ENCODE assay signal across 24 cellular contexts in the genomic region with DNA sequence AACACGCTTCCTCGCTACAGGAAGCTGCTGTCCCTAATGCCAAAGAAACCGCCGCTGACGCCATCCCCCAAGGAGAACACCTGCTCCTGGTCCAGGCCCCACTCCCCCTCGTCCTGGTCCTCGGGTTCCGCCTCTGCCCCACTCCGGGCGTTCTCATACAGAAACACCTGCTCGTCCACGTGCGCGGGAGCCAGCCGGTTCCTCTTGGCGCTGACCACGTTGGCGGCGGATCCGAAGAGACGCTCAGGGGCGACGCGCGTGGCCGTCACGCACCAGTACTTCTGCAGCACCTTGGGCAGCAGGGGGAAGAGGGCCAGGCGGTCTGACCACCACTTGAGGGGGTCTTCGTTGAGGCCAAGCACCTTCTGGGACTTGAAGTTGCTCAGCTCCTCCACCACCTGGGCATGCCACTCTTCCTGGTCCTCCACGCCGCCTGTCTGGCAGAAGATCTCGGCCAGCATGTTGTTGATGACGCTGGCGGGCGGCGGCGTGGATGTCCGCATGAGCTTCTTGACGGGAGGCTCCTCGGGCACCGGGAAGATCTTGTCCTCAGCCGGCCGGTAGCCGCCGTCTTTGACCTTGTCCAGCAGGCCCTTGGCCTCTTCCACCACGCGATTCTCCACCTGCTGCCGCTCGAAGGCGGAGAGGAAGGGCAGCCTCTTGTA. TPM values are rescaled to one million over a fixed set of nuclear protein-coding genes. Genes with fewer than 3 reads are reported as not detected.
DNase-seq lines count a peak whose midpoint lies in the region; ATAC-seq, FAIRE-seq and TF ChIP-seq lines count a peak whose summit lies in the region.
"Had no signal": no experiment of that assay in that cellular context is flagged by ENCODE, and none has a peak within 500 bp of the region (broad histone marks: within the 10 kb centered on the region; RNA-seq: fewer than 3 reads in every experiment).

No MANE protein-coding gene starts in this region.

- no peak for ATAC-seq in GM12878
- no peak for ATAC-seq in aorta (ENCODE audit: low FRiP score)
- ATAC-seq: Panc1, SK-N-SH treated with all-trans-retinoic acid at 6 μM for 48 hours had no signal

- H3K27ac Mint-ChIP-seq in nephron progenitor cell = peak overlapping the region; percentile 66
- no peak overlapping the region for H3K27ac Mint-ChIP-seq in T-helper 2 cell treated with Interferon-gamma antibody and Interleukin-4, amounts not matched to agents 5 μg/mL and 100 μg/mL, for 36 hours
- peak overlapping the region in 1 of 8 donors; percentile 41 for H3K27ac Mint-ChIP-seq in CD8-positive, alpha-beta memory T cell

- SMC1A ChIA-PET in GM12878 (lab: Charles Lee; ENCODE audit: uncharacterized antibody, unreplicated experiment) = no interaction called here

- WGBS in GM12878 (ENCODE audit: insufficient coverage, insufficient replicate concordance, low lambda C conversion rate, missing lambda C conversion rate) = 97% methylated on average over 50 of the region's 50 CpGs
- 96 to 98% methylated on average over 50 of the region's 50 CpGs for WGBS in aorta, 2 donors

- H3K4me3 ChIP-seq in GM12878 = no peak overlapping the region
- H3K4me3 ChIP-seq in aorta (ENCODE audit: low read length in 2 of 2) = no peak overlapping the region
- no peak overlapping the region for H3K4me3 ChIP-seq in CD8-positive, alpha-beta memory T cell (ENCODE audit: low read length)
- H3K4me3 ChIP-seq: GM23248 had no signal

- H3K27me3 Mint-ChIP-seq in nephron progenitor cell (ENCODE audit: low read depth, poor library complexity) = no peaks in the 10 kb centered on the region
- no peaks in the 10 kb centered on the region for H3K27me3 Mint-ChIP-seq in T-helper 2 cell treated with Interferon-gamma antibody and Interleukin-4, amounts not matched to agents 5 μg/mL and 100 μg/mL, for 36 hours (ENCODE audit: low read depth)
- no peaks in the 10 kb centered on the region for H3K27me3 Mint-ChIP-seq in CD8-positive, alpha-beta memory T cell

- H4K20me1 ChIP-seq in GM12878 (ENCODE audit: control insufficient read depth, insufficient read depth) = no peaks in the 10 kb centered on the region

- CTCF ChIA-PET in GM12878 (lab: Yijun Ruan, JAX) = no interaction called here
- CTCF ChIA-PET in CD8-positive, alpha-beta memory T cell (lab: Charles Lee) = no interaction called here

- peaks cover 6% of the 10 kb centered on the region for H3K79me2 ChIP-seq in GM12878 (ENCODE audit: control insufficient read depth, insufficient read depth, low read length)

- peak; percentile 17 for DNase-seq in activated CD4-positive, CD25-positive, alpha-beta regulatory T cell treated with anti-CD3 and anti-CD28 coated beads, Interleukin-2, amount 50 U/mL, for 72 hours
- DNase-seq in activated CD4-positive, CD25-positive, alpha-beta regulatory T cell (lab: John Stamatoyannopoulos, UW) = no peak
- DNase-seq in GM12878 (ENCODE audit: low read depth, low spot score) = no peak
- DNase-seq in nephron progenitor cell = no peak
- DNase-seq in aorta = no peak
- DNase-seq in T-helper 2 cell treated with Interferon-gamma antibody and Interleukin-4, amounts not matched to agents 5 μg/mL and 100 μg/mL, for 36 hours (ENCODE audit: low spot score) = no peak
- DNase-seq in inferior parietal cortex (ENCODE audit: extremely low spot score) = no peak
- DNase-seq in CD8-positive, alpha-beta memory T cell = no peak
- DNase-seq: ACHN, C1 segment of cervical spinal cord, DMS53, EL, GF-D8, GM23248, HCEC 1CT, Kasumi-1, NCI-H1694, NCI-H2081, NCI-H2171, NCI-H524 treated with DMSO at 0.1 percent for 48 hours, NCI-H82 had no signal

- FAIRE-seq in GM12878 (lab: Jason Lieb, UNC) = no peak

- H3K4me1 Mint-ChIP-seq in nephron progenitor cell = peaks cover 36% of the 10 kb centered on the region
- no peaks in the 10 kb centered on the region for H3K4me1 Mint-ChIP-seq in T-helper 2 cell treated with Interferon-gamma antibody and Interleukin-4, amounts not matched to agents 5 μg/mL and 100 μg/mL, for 36 hours (ENCODE audit: low read depth)
- peaks cover 3 to 13% (median 4%) of the 10 kb centered on the region in 3 donors for H3K4me1 Mint-ChIP-seq in CD8-positive, alpha-beta memory T cell

- no peak overlapping the region for H2AFZ ChIP-seq in GM12878 (ENCODE audit: control insufficient read depth, low read depth, low read length)
- H2AFZ ChIP-seq: GM23248 had no signal

- peaks cover 63% of the 10 kb centered on the region for H3K36me3 Mint-ChIP-seq in nephron progenitor cell (ENCODE audit: low read depth)
- H3K36me3 Mint-ChIP-seq in T-helper 2 cell treated with Interferon-gamma antibody and Interleukin-4, amounts not matched to agents 5 μg/mL and 100 μg/mL, for 36 hours (ENCODE audit: low read depth) = peaks cover 18% of the 10 kb centered on the region
- H3K36me3 Mint-ChIP-seq in CD8-positive, alpha-beta memory T cell = peaks cover 3 to 60% (median 17%) of the 10 kb centered on the region in 3 donors

- in situ Hi-C loops in GM12878 (cut with MboI) = no loop called here

- RAD21 ChIA-PET in GM12878 (lab: Charles Lee; ENCODE audit: unreplicated experiment) = no interaction called here

- TF ChIP-seq EP300 in GM12878 (IDR thresholded peaks at IDR 0.05; ENCODE audit: borderline replicate concordance in 1 of 2, control insufficient read depth in 1 of 2, low read depth in 2 of 2, low read length in 2 of 2) = no peak

- TF ChIP-seq RAD21 in GM12878 (IDR thresholded peaks at IDR 0.05; ENCODE audit: insufficient read depth, low read depth, low read length) = no peak

- no peak overlapping the region for H3K4me2 ChIP-seq in GM12878 (ENCODE audit: control insufficient read depth, insufficient read depth)

- H3K9me3 Mint-ChIP-seq in nephron progenitor cell = no peaks in the 10 kb centered on the region
- H3K9me3 Mint-ChIP-seq in T-helper 2 cell treated with Interferon-gamma antibody and Interleukin-4, amounts not matched to agents 5 μg/mL and 100 μg/mL, for 36 hours = no peaks in the 10 kb centered on the region
- no peaks in the 10 kb centered on the region for H3K9me3 Mint-ChIP-seq in CD8-positive, alpha-beta memory T cell

- H3K27ac ChIP-seq in GM12878 (ENCODE audit: control insufficient read depth, insufficient read depth) = no peak overlapping the region
- H3K27ac ChIP-seq in aorta (ENCODE audit: low read depth in 1 of 2, low read length in 2 of 2) = no peak overlapping the region
- no peak overlapping the region for H3K27ac ChIP-seq in CD8-positive, alpha-beta memory T cell (ENCODE audit: low read depth, low read length)
- H3K27ac ChIP-seq: 22Rv1, GM23248 had no signal

- POLR2A ChIA-PET in GM12878 (lab: Charles Lee) = no interaction called here
- POLR2A ChIA-PET in CD8-positive, alpha-beta memory T cell (lab: Charles Lee) = no interaction called here

- H3K27me3 ChIP-seq in GM12878 (replicated peaks in 1 of 2; ENCODE audit: control insufficient read depth in 2 of 2, insufficient read depth in 2 of 2, low read length in 1 of 2) = no peaks in the 10 kb centered on the region
- no peaks in the 10 kb centered on the region for H3K27me3 ChIP-seq in aorta (ENCODE audit: control insufficient read depth in 1 of 2, insufficient read depth in 2 of 2, low read length in 1 of 2)
- no peaks in the 10 kb centered on the region for H3K27me3 ChIP-seq in CD8-positive, alpha-beta memory T cell (ENCODE audit: insufficient read depth, low read length, poor library complexity, severe bottlenecking)

- TF ChIP-seq POLR2A in GM12878 (IDR thresholded peaks at IDR 0.05; ENCODE audit: low read depth, low read length) = peak; percentile 55

- H3K36me3 ChIP-seq in GM12878 (ENCODE audit: control insufficient read depth in 2 of 2, insufficient read depth in 2 of 2, low read length in 1 of 2) (peaks cover 13 to 30% of the 10 kb centered on the region in 2 experiments), aorta (ENCODE audit: control insufficient read depth in 1 of 2, insufficient read depth in 2 of 2, low read length in 1 of 2) (peaks cover 0 to 19% of the 10 kb centered on the region in 2 donors)
- no peaks in the 10 kb centered on the region for H3K36me3 ChIP-seq in CD8-positive, alpha-beta memory T cell (ENCODE audit: insufficient read depth, low read length)

- H3K4me3 Mint-ChIP-seq in nephron progenitor cell = no peak overlapping the region
- no peak overlapping the region for H3K4me3 Mint-ChIP-seq in T-helper 2 cell treated with Interferon-gamma antibody and Interleukin-4, amounts not matched to agents 5 μg/mL and 100 μg/mL, for 36 hours
- no peak overlapping the region for H3K4me3 Mint-ChIP-seq in CD8-positive, alpha-beta memory T cell

- BruUV-seq in GM12878 (replicated peaks; lab: Mats Ljungman, UMichigan) = no TSS peak

- H3K9me3 ChIP-seq in GM12878 (replicated peaks; ENCODE audit: control insufficient read depth, insufficient read depth, low read length) = no peaks in the 10 kb centered on the region; the same call in 2 of the 3 replicates
- no peaks in the 10 kb centered on the region for H3K9me3 ChIP-seq in aorta (ENCODE audit: control insufficient read depth, low read length)
- H3K9me3 ChIP-seq in CD8-positive, alpha-beta memory T cell (ENCODE audit: low read length) = no peaks in the 10 kb centered on the region

- no peaks in the 10 kb centered on the region for H3K4me1 ChIP-seq in GM12878 (ENCODE audit: control insufficient read depth, insufficient read depth, low read length)
- no peaks in the 10 kb centered on the region for H3K4me1 ChIP-seq in aorta (ENCODE audit: control insufficient read depth in 1 of 2, insufficient read depth in 2 of 2, low read length in 2 of 2)
- no peaks in the 10 kb centered on the region for H3K4me1 ChIP-seq in CD8-positive, alpha-beta memory T cell (ENCODE audit: insufficient read depth, low read length)

- no peak for TF ChIP-seq CTCF in GM12878 (IDR thresholded peaks at IDR 0.05 in 2 of 3, conservative IDR thresholded peaks at IDR 0.05 in 1 of 3; ENCODE audit: control insufficient read depth in 2 of 3, extremely low read depth in 1 of 3, insufficient read depth in 1 of 3, low read depth in 3 of 3, low read length in 3 of 3)
- TF ChIP-seq CTCF in nephron progenitor cell (IDR thresholded peaks at IDR 0.05) = no peak

- H3K9ac ChIP-seq in GM12878 (ENCODE audit: control insufficient read depth, insufficient read depth, low read length) = no peak overlapping the region
- H3K9ac ChIP-seq: GM23248 had no signal

- intact Hi-C loops in GM12878 (cut with micrococcal nuclease; ENCODE audit: unreplicated experiment) (no loop called here), aorta (cut with DNase I) (no loop called here)

RNA-seq across cellular contexts. Expression of a gene that starts 12.0 kb away (rescaled TPM):
- total RNA-seq in GM12878 (2013; cell fraction: nucleolus; rRNA removed) = 47.4 and 74.2 TPM in 2 replicates
- 17.6 and 20.7 TPM in 2 replicates for total RNA-seq in GM12878 (2014; rRNA removed)
- 9.0 and 11.3 TPM in 2 replicates for total RNA-seq in GM12878 (2014; rRNA removed; fragmentation: Illumina TruSeq; extraction: Trizol)
- total RNA-seq in GM12878 (2021) = 22.4 and 22.9 TPM in 2 replicates
- polyA plus RNA-seq in GM12878 (2011; ENCODE audit: low read depth) = 9.9 TPM
- polyA plus RNA-seq in GM12878 (2011; rRNA removed) = 20.8 and 22.0 TPM in 2 replicates
- 38.0 and 38.2 TPM in 2 replicates for polyA plus RNA-seq in GM12878 (2011; cell fraction: cytosol; rRNA removed)
- 24.8 TPM in 2 replicates for polyA plus RNA-seq in GM12878 (2011; cell fraction: nucleus; rRNA removed)
- polyA plus RNA-seq in GM12878 (2012) = 22.3 and 28.7 TPM in 2 replicates
- 12.4 and 12.9 TPM in 2 replicates for polyA plus RNA-seq in GM12878 (2014; fragmentation: Illumina TruSeq; extraction: Trizol)
- 1 to 10 TPM; 1.7 to 3.3 TPM for polyA plus RNA-seq in GM12878 (2014; fragmentation: Nextera tagmentation; extraction: Ambion mirVana)
- 15.5 and 18.9 TPM in 2 replicates for polyA plus RNA-seq in GM12878 (2014; rRNA removed)
- polyA plus RNA-seq in GM12878 (2016; fragmentation: Nextera tagmentation; extraction: Ambion mirVana) = 10 to 100 TPM; 33.5 to 39.5 TPM
- polyA minus RNA-seq in GM12878 (2011; rRNA and poly(A)+ RNA removed) = 25.2 and 29.1 TPM in 2 replicates
- polyA minus RNA-seq in GM12878 (2011; cell fraction: cytosol; rRNA and poly(A)+ RNA removed) = 9.5 and 9.8 TPM in 2 replicates
- polyA minus RNA-seq in GM12878 (2011; cell fraction: nucleus; rRNA and poly(A)+ RNA removed) = 11.2 and 17.8 TPM in 2 replicates
- 10 to 100 TPM; 15.7 to 21.8 TPM for total RNA-seq in aorta
- polyA plus RNA-seq in aorta = 1 to 10 TPM; 6.0 to 7.7 TPM
- 10 to 100 TPM; 25.3 to 26.6 TPM for total RNA-seq in CD8-positive, alpha-beta memory T cell
- polyA plus RNA-seq in CD8-positive, alpha-beta memory T cell = 21.5 TPM

RNA-seq across cellular contexts. Expression of a gene that starts 12.0 kb away (rescaled TPM):
- 44.8 and 56.2 TPM in 2 replicates for total RNA-seq in GM12878 (2013; cell fraction: nucleolus; rRNA removed)
- total RNA-seq in GM12878 (2014; rRNA removed) (45.6 and 48.9 TPM in 2 replicates), GM12878 (2014; rRNA removed; fragmentation: Illumina TruSeq; extraction: Trizol) (33.9 and 40.0 TPM in 2 replicates), GM12878 (2021) (73.6 and 75.5 TPM in 2 replicates), aorta (10 to 100 TPM; 31.3 to 33.5 TPM)
- 11.5 TPM for polyA plus RNA-seq in GM12878 (2011; ENCODE audit: low read depth)
- polyA plus RNA-seq in GM12878 (2011; rRNA removed) (24.1 and 32.8 TPM in 2 replicates), GM12878 (2014; fragmentation: Illumina TruSeq; extraction: Trizol) (31.7 and 38.6 TPM in 2 replicates), GM12878 (2014; fragmentation: Nextera tagmentation; extraction: Ambion mirVana) (1 to 10 TPM; 1.9 to 4.8 TPM), GM12878 (2014; rRNA removed) (40.9 and 43.1 TPM in 2 replicates), GM12878 (2016; fragmentation: Nextera tagmentation; extraction: Ambion mirVana) (10 to 100 TPM; 47.6 to 48.3 TPM), aorta (10 to 100 TPM; 15.2 to 15.5 TPM)
- 48.5 and 59.8 TPM in 2 replicates for polyA plus RNA-seq in GM12878 (2011; cell fraction: cytosol; rRNA removed)
- 14.8 and 27.3 TPM in 2 replicates for polyA plus RNA-seq in GM12878 (2011; cell fraction: nucleus; rRNA removed)
- polyA plus RNA-seq in GM12878 (2012) = 24.7 and 27.0 TPM in 2 replicates
- polyA minus RNA-seq in GM12878 (2011; rRNA and poly(A)+ RNA removed) = 36.8 and 71.4 TPM in 2 replicates
- 37.2 and 39.3 TPM in 2 replicates for polyA minus RNA-seq in GM12878 (2011; cell fraction: cytosol; rRNA and poly(A)+ RNA removed)
- 9.6 and 22.6 TPM in 2 replicates for polyA minus RNA-seq in GM12878 (2011; cell fraction: nucleus; rRNA and poly(A)+ RNA removed)
- total RNA-seq in CD8-positive, alpha-beta memory T cell = 10 to 100 TPM; 28.0 to 30.0 TPM
- polyA plus RNA-seq in CD8-positive, alpha-beta memory T cell = 41.9 TPM
